Comparison of ENCODE assay signal across 19 cellular contexts in the genomic region with DNA sequence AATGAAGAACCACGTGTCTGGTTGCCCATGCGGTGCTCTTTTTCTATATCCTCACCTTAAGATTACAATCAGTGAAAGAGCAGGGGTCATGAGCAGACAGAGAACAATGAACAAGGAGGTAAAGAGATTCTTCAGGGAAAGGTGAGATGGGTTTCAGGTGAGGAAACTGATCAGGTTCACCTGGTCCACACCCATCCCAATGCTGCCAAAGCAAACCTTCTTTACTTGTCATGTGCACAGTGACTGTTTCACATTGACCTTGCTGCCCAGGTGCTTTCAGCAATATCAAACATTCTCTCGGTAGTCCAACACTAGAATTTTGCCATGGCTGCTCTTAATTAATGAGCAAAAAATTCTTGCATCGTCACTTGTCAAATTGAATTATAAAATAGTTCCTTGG. TPM values are rescaled to one million over a fixed set of nuclear protein-coding genes. Genes with fewer than 3 reads are reported as not detected.
A peak's percentile ranks its signal among the peaks of the same experiment; 100 is the strongest.
DNase-seq lines count a peak whose midpoint lies in the region; ATAC-seq and TF ChIP-seq lines count a peak whose summit lies in the region.
"Had no signal": no experiment of that assay in that cellular context is flagged by ENCODE, and none has a peak within 500 bp of the region (broad histone marks: within the 10 kb centered on the region; RNA-seq: fewer than 3 reads in every experiment).

No MANE protein-coding gene starts in this region.

- H3K4me3 ChIP-seq in Caco-2 (ENCODE audit: low read depth, low read length) (no peak overlapping the region), colonic mucosa (no peak overlapping the region), mucosa of descending colon (no peak overlapping the region)

- H3K4me1 ChIP-seq in Caco-2 (peaks cover 38% of the 10 kb centered on the region), colonic mucosa (no peaks in the 10 kb centered on the region), mucosa of descending colon (ENCODE audit: low read depth) (peaks cover 3% of the 10 kb centered on the region)

- TF ChIP-seq CTCF in Caco-2 (IDR thresholded peaks at IDR 0.05; ENCODE audit: insufficient read depth in 1 of 2, low read depth in 1 of 2, low read length in 1 of 2, severe bottlenecking in 1 of 2, unreplicated experiment in 1 of 2) (no peak), colonic mucosa (IDR thresholded peaks at IDR 0.05) (no peak), mucosa of descending colon (IDR thresholded peaks at IDR 0.05) (no peak)

- H3K9me3 Mint-ChIP-seq in Caco-2 (ENCODE audit: unreplicated experiment): peaks cover 18% of the 10 kb centered on the region
- H3K9me3 Mint-ChIP-seq in stimulated activated naive B cell treated with anti-CD40 and anti-IgM and Interleukin-4, amounts not matched to agents 10 μg/mL and 1 μg/mL and 100 μg/mL, for 72 hours: peaks cover 2 to 4% of the 10 kb centered on the region in 2 donors
- H3K9me3 Mint-ChIP-seq: CD8-positive, alpha-beta T cell had no signal

- no peak overlapping the region for H3K4me3 Mint-ChIP-seq in Caco-2 (ENCODE audit: unreplicated experiment)
- no peak overlapping the region for H3K4me3 Mint-ChIP-seq in stimulated activated naive B cell treated with anti-CD40 and anti-IgM and Interleukin-4, amounts not matched to agents 10 μg/mL and 1 μg/mL and 100 μg/mL, for 72 hours
- H3K4me3 Mint-ChIP-seq: CD4-positive, CD25-positive, alpha-beta regulatory T cell; CD8-positive, alpha-beta T cell had no signal

- H3K9me3 ChIP-seq in Caco-2: peaks cover 3% of the 10 kb centered on the region; the same call in 1 of the 2 replicates
- H3K9me3 ChIP-seq in colonic mucosa: no peaks in the 10 kb centered on the region
- no peaks in the 10 kb centered on the region for H3K9me3 ChIP-seq in mucosa of descending colon

- H3K4me1 Mint-ChIP-seq in Caco-2 (ENCODE audit: low read depth, unreplicated experiment): peaks cover 36% of the 10 kb centered on the region
- no peaks in the 10 kb centered on the region for H3K4me1 Mint-ChIP-seq in stimulated activated naive B cell treated with anti-CD40 and anti-IgM and Interleukin-4, amounts not matched to agents 10 μg/mL and 1 μg/mL and 100 μg/mL, for 72 hours
- H3K4me1 Mint-ChIP-seq: CD4-positive, CD25-positive, alpha-beta regulatory T cell had no signal

- H3K27ac Mint-ChIP-seq in Caco-2 (ENCODE audit: unreplicated experiment): peak overlapping the region; percentile 79
- no peak overlapping the region for H3K27ac Mint-ChIP-seq in stimulated activated naive B cell treated with anti-CD40 and anti-IgM and Interleukin-4, amounts not matched to agents 10 μg/mL and 1 μg/mL and 100 μg/mL, for 72 hours
- H3K27ac Mint-ChIP-seq: CD4-positive, CD25-positive, alpha-beta regulatory T cell; CD8-positive, alpha-beta T cell had no signal

- H3K27me3 ChIP-seq in Caco-2 (replicated peaks; ENCODE audit: control insufficient read depth, insufficient read depth, low read length) (no peaks in the 10 kb centered on the region), colonic mucosa (no peaks in the 10 kb centered on the region)

- CTCF ChIA-PET in Caco-2 (lab: Charles Lee): interaction anchor here (0.6 kb wide), 1 partner anchor 30 kb away, joined by 4 read pairs; no protein-coding TSS in a partner anchor

- intact Hi-C loops in Caco-2 (cut with micrococcal nuclease; ENCODE audit: unreplicated experiment): no loop called here
- intact Hi-C loops in colonic mucosa (cut with DNase I): no loop called here
- intact Hi-C loops in mucosa of descending colon (cut with DNase I, micrococcal nuclease): no loop called here

- no peak overlapping the region for H3K9ac ChIP-seq in colonic mucosa (ENCODE audit: low read depth in 2 of 2, low read length in 2 of 2)

- no peak overlapping the region for H3K27ac ChIP-seq in colonic mucosa

- DNase-seq in Caco-2: no peak
- DNase-seq in colonic mucosa: peak; percentile 59
- DNase-seq in mucosa of descending colon: peak in 1 of 3 donors; percentile 51
- no peak for DNase-seq in stimulated activated naive B cell treated with anti-CD40 and anti-IgM and Interleukin-4, amounts not matched to agents 10 μg/mL and 1 μg/mL and 100 μg/mL, for 72 hours
- no peak for DNase-seq in SIG-M5 treated with dmso at 0.1 percent for 504 hours (lab: John Stamatoyannopoulos, UW; ENCODE audit: unreplicated experiment)
- DNase-seq in EL: no peak
- DNase-seq in anterior cingulate cortex (lab: John Stamatoyannopoulos, UW): no peak
- DNase-seq: C1 segment of cervical spinal cord; CD4-positive, CD25-positive, alpha-beta regulatory T cell; CD8-positive, alpha-beta T cell; DMS 273 treated with DMSO at 0.1 percent for 48 hours; DMS79; GF-D8; GOT3; HCEC 1CT had no signal

- POLR2A ChIA-PET in Caco-2 (lab: Charles Lee): no interaction called here

- no peaks in the 10 kb centered on the region for H3K36me3 Mint-ChIP-seq in Caco-2 (ENCODE audit: insufficient read depth, unreplicated experiment)
- H3K36me3 Mint-ChIP-seq in stimulated activated naive B cell treated with anti-CD40 and anti-IgM and Interleukin-4, amounts not matched to agents 10 μg/mL and 1 μg/mL and 100 μg/mL, for 72 hours: no peaks in the 10 kb centered on the region
- H3K36me3 Mint-ChIP-seq: CD4-positive, CD25-positive, alpha-beta regulatory T cell; CD8-positive, alpha-beta T cell had no signal

- no TSS peak for BruUV-seq in Caco-2 (replicated peaks; lab: Mats Ljungman, UMichigan)

- no peaks in the 10 kb centered on the region for H3K27me3 Mint-ChIP-seq in Caco-2 (ENCODE audit: insufficient read depth, unreplicated experiment)
- H3K27me3 Mint-ChIP-seq in stimulated activated naive B cell treated with anti-CD40 and anti-IgM and Interleukin-4, amounts not matched to agents 10 μg/mL and 1 μg/mL and 100 μg/mL, for 72 hours: peaks cover 5 to 11% of the 10 kb centered on the region in 2 donors
- H3K27me3 Mint-ChIP-seq: CD4-positive, CD25-positive, alpha-beta regulatory T cell had no signal

- H3K36me3 ChIP-seq in Caco-2 (ENCODE audit: control insufficient read depth, insufficient read depth, low read length) (no peaks in the 10 kb centered on the region), colonic mucosa (no peaks in the 10 kb centered on the region), mucosa of descending colon (ENCODE audit: low read depth) (no peaks in the 10 kb centered on the region)

- peak; percentile 48 for ATAC-seq in esophagus mucosa
- ATAC-seq in mucosa of descending colon: peak; percentile 79
- no peak for ATAC-seq in stimulated activated naive B cell treated with anti-CD40 and anti-IgM and Interleukin-4, amounts not matched to agents 10 μg/mL and 1 μg/mL and 100 μg/mL, for 72 hours (replicated peaks)
- ATAC-seq: CD8-positive, alpha-beta T cell had no signal

RNA-seq across cellular contexts. Expression of gene OR9Q2, which starts 24.5 kb away (rescaled TPM):
- not detected in 2 replicates for total RNA-seq in Caco-2 (2022)
- not detected for total RNA-seq in colonic mucosa
- not detected for total RNA-seq in esophagus mucosa
- not detected for total RNA-seq in mucosa of descending colon
- total RNA-seq: A172; A673; CD4-positive, CD25-positive, alpha-beta regulatory T cell; CD8-positive, alpha-beta T cell; G401 had no signal

RNA-seq across cellular contexts. Expression of gene OR9I1, which starts 39.1 kb away (rescaled TPM):
- total RNA-seq in Caco-2 (2022): not detected in 2 replicates
- total RNA-seq in colonic mucosa: not detected
- total RNA-seq in esophagus mucosa: not detected
- not detected for total RNA-seq in mucosa of descending colon
- total RNA-seq: A172; A673; CD4-positive, CD25-positive, alpha-beta regulatory T cell; CD8-positive, alpha-beta T cell; G401 had no signal

RNA-seq across cellular contexts. Expression of gene OR1S2, which starts 39.6 kb away (rescaled TPM):
- total RNA-seq in Caco-2 (2022) (not detected in 2 replicates), colonic mucosa (not detected), esophagus mucosa (not detected), mucosa of descending colon (not detected)
- total RNA-seq: A172; A673; CD4-positive, CD25-positive, alpha-beta regulatory T cell; CD8-positive, alpha-beta T cell; G401 had no signal

RNA-seq across cellular contexts. Expression of gene OR1S1, which starts 48.1 kb away (rescaled TPM):
- total RNA-seq in Caco-2 (2022): not detected in 2 replicates
- not detected for total RNA-seq in colonic mucosa
- not detected for total RNA-seq in esophagus mucosa
- total RNA-seq in mucosa of descending colon: not detected
- total RNA-seq: A172; A673; CD4-positive, CD25-positive, alpha-beta regulatory T cell; CD8-positive, alpha-beta T cell; G401 had no signal

Comparison
In these comparisons a context has a peak if more than half of its experiments do, and no peak if none do; other contexts are left out.
1. ATAC-seq: peak in esophagus mucosa (single experiment) and mucosa of descending colon (single experiment); none in stimulated activated naive B cell treated with anti-CD40 and anti-IgM and Interleukin-4, amounts not matched to agents 10 μg/mL and 1 μg/mL and 100 μg/mL, for 72 hours (0 of 2).